Comparison of ENCODE assay signal across 10 cellular contexts in genomic region chr4:25654971-25655963, GRCh38. TPM values are rescaled to one million over a fixed set of nuclear protein-coding genes. Genes with fewer than 3 reads are reported as not detected.
DNase-seq lines count a peak whose midpoint lies in the region; ATAC-seq and TF ChIP-seq lines count a peak whose summit lies in the region.
"Had no signal": no experiment of that assay in that cellular context is flagged by ENCODE, and none has a peak within 500 bp of the region (broad histone marks: within the 10 kb centered on the region; RNA-seq: fewer than 3 reads in every experiment).

A gene with protein sequence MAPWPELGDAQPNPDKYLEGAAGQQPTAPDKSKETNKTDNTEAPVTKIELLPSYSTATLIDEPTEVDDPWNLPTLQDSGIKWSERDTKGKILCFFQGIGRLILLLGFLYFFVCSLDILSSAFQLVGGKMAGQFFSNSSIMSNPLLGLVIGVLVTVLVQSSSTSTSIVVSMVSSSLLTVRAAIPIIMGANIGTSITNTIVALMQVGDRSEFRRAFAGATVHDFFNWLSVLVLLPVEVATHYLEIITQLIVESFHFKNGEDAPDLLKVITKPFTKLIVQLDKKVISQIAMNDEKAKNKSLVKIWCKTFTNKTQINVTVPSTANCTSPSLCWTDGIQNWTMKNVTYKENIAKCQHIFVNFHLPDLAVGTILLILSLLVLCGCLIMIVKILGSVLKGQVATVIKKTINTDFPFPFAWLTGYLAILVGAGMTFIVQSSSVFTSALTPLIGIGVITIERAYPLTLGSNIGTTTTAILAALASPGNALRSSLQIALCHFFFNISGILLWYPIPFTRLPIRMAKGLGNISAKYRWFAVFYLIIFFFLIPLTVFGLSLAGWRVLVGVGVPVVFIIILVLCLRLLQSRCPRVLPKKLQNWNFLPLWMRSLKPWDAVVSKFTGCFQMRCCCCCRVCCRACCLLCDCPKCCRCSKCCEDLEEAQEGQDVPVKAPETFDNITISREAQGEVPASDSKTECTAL (plus strand): TSS chr4:25655851. CDS start chr4:25662501, 6,650 bp downstream.

- H3K27ac ChIP-seq in body of pancreas = peak within 1 kb of the TSS; percentile 41 to 87 (median 66)
- peak within 1 kb of the TSS; percentile 87 for H3K27ac ChIP-seq in lower lobe of right lung

- peaks cover 16% of the 10 kb centered on the region for H3K4me1 ChIP-seq in body of pancreas
- H3K4me1 ChIP-seq in lower lobe of right lung = no peaks in the 10 kb centered on the region

- TF ChIP-seq CTCF in body of pancreas (IDR thresholded peaks at IDR 0.05) (peak in 4 of 7 experiments; percentile 18 to 37 (median 26)), lower lobe of right lung (IDR thresholded peaks at IDR 0.05) (no peak), type B pancreatic cell (conservative IDR thresholded peaks at IDR 0.05) (no peak)

- no peak within 1 kb of the TSS for H3K4me3 ChIP-seq in body of pancreas
- peak within 1 kb of the TSS; percentile 57 for H3K4me3 ChIP-seq in lower lobe of right lung

- H3K36me3 ChIP-seq in body of pancreas (replicated peaks in 1 of 2; ENCODE audit: insufficient read depth in 1 of 2, low read depth in 2 of 2) (no peaks in the 10 kb centered on the region), lower lobe of right lung (peaks cover 3% of the 10 kb centered on the region)

- no peak for DNase-seq in activated naive CD4-positive, alpha-beta T cell treated with anti-CD3 and anti-CD28 coated beads, Interleukin-2, amount 10 ng/mL, durations not matched to agents 7 days and 5 days
- peak; percentile 47 to 70 (median 55) for DNase-seq in body of pancreas
- peak; percentile 88 for DNase-seq in lower lobe of right lung
- DNase-seq in type B pancreatic cell (ENCODE audit: extremely low spot score, unreplicated experiment) = peak; percentile 72
- DNase-seq in NCI-H2171 treated with DMSO at 0.1 percent for 48 hours (lab: John Stamatoyannopoulos, UW) = no peak
- DNase-seq in GF-D8 (lab: John Stamatoyannopoulos, UW) = no peak

- H3K4me3 Mint-ChIP-seq in activated naive CD4-positive, alpha-beta T cell treated with anti-CD3 and anti-CD28 coated beads, Interleukin-2, amount 50 U/mL, for 24 hours = peak within 1 kb of the TSS; percentile 23
- no peak within 1 kb of the TSS for H3K4me3 Mint-ChIP-seq in activated naive CD4-positive, alpha-beta T cell treated with anti-CD3 and anti-CD28 coated beads, Interleukin-2, amount 10 ng/mL, durations not matched to agents 7 days and 5 days
- peak within 1 kb of the TSS; percentile 85 for H3K4me3 Mint-ChIP-seq in type B pancreatic cell

- H3K27me3 Mint-ChIP-seq in activated naive CD4-positive, alpha-beta T cell treated with anti-CD3 and anti-CD28 coated beads, Interleukin-2, amount 50 U/mL, for 24 hours = peaks cover 18% of the 10 kb centered on the region
- H3K27me3 Mint-ChIP-seq in activated naive CD4-positive, alpha-beta T cell treated with anti-CD3 and anti-CD28 coated beads, Interleukin-2, amount 10 ng/mL, durations not matched to agents 7 days and 5 days = peaks cover 49% of the 10 kb centered on the region
- H3K27me3 Mint-ChIP-seq in type B pancreatic cell = peaks cover 49% of the 10 kb centered on the region

- CTCF ChIA-PET in activated naive CD4-positive, alpha-beta T cell treated with anti-CD3 and anti-CD28 coated beads, Interleukin-2, amount 10 ng/mL, durations not matched to agents 7 days and 5 days (lab: Charles Lee) = no interaction called here

- H3K9me3 Mint-ChIP-seq in activated naive CD4-positive, alpha-beta T cell treated with anti-CD3 and anti-CD28 coated beads, Interleukin-2, amount 50 U/mL, for 24 hours = no peaks in the 10 kb centered on the region
- no peaks in the 10 kb centered on the region for H3K9me3 Mint-ChIP-seq in activated naive CD4-positive, alpha-beta T cell treated with anti-CD3 and anti-CD28 coated beads, Interleukin-2, amount 10 ng/mL, durations not matched to agents 7 days and 5 days
- H3K9me3 Mint-ChIP-seq in type B pancreatic cell = no peaks in the 10 kb centered on the region

- H3K27ac Mint-ChIP-seq in activated naive CD4-positive, alpha-beta T cell treated with anti-CD3 and anti-CD28 coated beads, Interleukin-2, amount 50 U/mL, for 24 hours = no peak within 1 kb of the TSS
- H3K27ac Mint-ChIP-seq in activated naive CD4-positive, alpha-beta T cell treated with anti-CD3 and anti-CD28 coated beads, Interleukin-2, amount 10 ng/mL, durations not matched to agents 7 days and 5 days = no peak within 1 kb of the TSS
- H3K27ac Mint-ChIP-seq in type B pancreatic cell = peak within 1 kb of the TSS; percentile 55

- intact Hi-C loops in body of pancreas (cut with DNase I) = no loop called here
- intact Hi-C loops in lower lobe of right lung (cut with DNase I) = loop anchor here (10.0 kb wide), 1 partner anchor 210 kb away; no protein-coding TSS in a partner anchor

- H3K9me3 ChIP-seq in body of pancreas (no peaks in the 10 kb centered on the region), lower lobe of right lung (no peaks in the 10 kb centered on the region)

- H3K4me1 Mint-ChIP-seq in activated naive CD4-positive, alpha-beta T cell treated with anti-CD3 and anti-CD28 coated beads, Interleukin-2, amount 50 U/mL, for 24 hours = peaks cover 9% of the 10 kb centered on the region
- peaks cover 11% of the 10 kb centered on the region for H3K4me1 Mint-ChIP-seq in activated naive CD4-positive, alpha-beta T cell treated with anti-CD3 and anti-CD28 coated beads, Interleukin-2, amount 10 ng/mL, durations not matched to agents 7 days and 5 days
- peaks cover 14% of the 10 kb centered on the region for H3K4me1 Mint-ChIP-seq in type B pancreatic cell (ENCODE audit: unreplicated experiment)

- H3K27me3 ChIP-seq in body of pancreas (no peaks in the 10 kb centered on the region), lower lobe of right lung (ENCODE audit: low read depth) (peaks cover 28% of the 10 kb centered on the region)

- peak; percentile 67 for ATAC-seq in body of pancreas
- ATAC-seq in lower lobe of right lung = peak; percentile 83 to 88
- ATAC-seq in HG03139 (IDR thresholded peaks at IDR 0.05; ENCODE audit: unreplicated experiment) = no peak

- TF ChIP-seq POLR2A in body of pancreas (IDR thresholded peaks at IDR 0.05) = peak; percentile 29 to 78 (median 71)

- H3K36me3 Mint-ChIP-seq in activated naive CD4-positive, alpha-beta T cell treated with anti-CD3 and anti-CD28 coated beads, Interleukin-2, amount 50 U/mL, for 24 hours = no peaks in the 10 kb centered on the region
- no peaks in the 10 kb centered on the region for H3K36me3 Mint-ChIP-seq in activated naive CD4-positive, alpha-beta T cell treated with anti-CD3 and anti-CD28 coated beads, Interleukin-2, amount 10 ng/mL, durations not matched to agents 7 days and 5 days
- no peaks in the 10 kb centered on the region for H3K36me3 Mint-ChIP-seq in type B pancreatic cell

- 0 to 2% methylated on average over 23 to 70 of the region's 71 CpGs for WGBS in body of pancreas, 2 donors

RNA-seq across cellular contexts. Expression of the gene that starts here (rescaled TPM):
- total RNA-seq in body of pancreas (1 to 10 TPM; 2.0 to 7.3 TPM), lower lobe of right lung (2,258 TPM), type B pancreatic cell (ENCODE audit: low replicate concordance) (25.7 and 112 TPM in 2 replicates)
- total RNA-seq: LHCN-M2; T-helper 1 cell treated with Interleukin-12 subunit alpha and Interleukin-12 subunit beta and Interleukin-4 antibody, amounts not matched to agents 30 ng/mL and 1 ng/mL, for 36 hours had no signal

Comparison
In these comparisons a context has a peak if more than half of its experiments do, and no peak if none do; other contexts are left out.
1. RNA of the gene that starts here (total RNA-seq): 2,258 TPM in lower lobe of right lung (single experiment); 25.7 to 112 TPM in type B pancreatic cell and 2.0 to 7.3 TPM in body of pancreas; every median in the first group is over 10 times any median in the second.
2. DNase-seq: peak in body of pancreas (4 of 4), lower lobe of right lung (single experiment) and type B pancreatic cell (single experiment); none in activated naive CD4-positive, alpha-beta T cell treated with anti-CD3 and anti-CD28 coated beads, Interleukin-2, amount 10 ng/mL, durations not matched to agents 7 days and 5 days (single experiment), NCI-H2171 treated with DMSO at 0.1 percent for 48 hours (single experiment) and GF-D8 (single experiment).
3. CTCF ChIP-seq: peak in body of pancreas (4 of 7); none in lower lobe of right lung (single experiment) and type B pancreatic cell (single experiment).